19 cellular contexts compared by ENCODE assay signal in genomic region chr17:50112694-50113093, GRCh38. TPM values are rescaled to one million over a fixed set of nuclear protein-coding genes. Genes with fewer than 3 reads are reported as not detected.
DNase-seq lines count a peak whose midpoint lies in the region; ATAC-seq and TF ChIP-seq lines count a peak whose summit lies in the region.
"Had no signal": no experiment of that assay in that cellular context is flagged by ENCODE, and none has a peak within 500 bp of the region (broad histone marks: within the 10 kb centered on the region; RNA-seq: fewer than 3 reads in every experiment).

No MANE protein-coding gene starts in this region.

- intact Hi-C loops in Right ventricle myocardium inferior (cut with DNase I) = loop anchor here (5.0 kb wide), 1 partner anchor 40 kb away; the partner anchor contains the start of gene PPP1R9B
- intact Hi-C loops in cardiac septum (cut with DNase I) = loop anchor here (5.0 kb wide), 1 partner anchor 35 kb away; no protein-coding TSS in a partner anchor
- intact Hi-C loops in left colon (cut with DNase I, micrococcal nuclease) = loop anchor here in 1 of 2 donors (10.0 kb wide), 1 partner anchor 62 kb away; no protein-coding TSS in a partner anchor
- intact Hi-C loops in aorta (cut with DNase I) = loop anchor here (5.0 to 10.0 kb wide), 4 partner anchors 50 to 180 kb away; partner anchors contain the start of gene SGCA (in 1 of the 2)
- intact Hi-C loops in activated CD8-positive, alpha-beta T cell treated with anti-CD3 and anti-CD28 coated beads for 36 hours (cut with micrococcal nuclease) = loop anchor here (10.0 kb wide), 1 partner anchor 52 kb away; the partner anchor contains the start of gene SGCA

- H3K27me3 ChIP-seq in rectal smooth muscle tissue (ENCODE audit: control insufficient read depth, insufficient read depth, low read length) (no peaks in the 10 kb centered on the region), aorta (ENCODE audit: control insufficient read depth in 1 of 2, insufficient read depth in 2 of 2, low read length in 1 of 2) (no peaks in the 10 kb centered on the region)

- no peaks in the 10 kb centered on the region for H3K9me3 ChIP-seq in aorta (ENCODE audit: control insufficient read depth, low read length)
- H3K9me3 ChIP-seq: HAP-1 had no signal

- H3K27ac ChIP-seq in rectal smooth muscle tissue (ENCODE audit: low read depth, low read length) (peak overlapping the region; percentile 76), aorta (ENCODE audit: low read depth in 1 of 2, low read length in 2 of 2) (peak overlapping the region; percentile 14 to 87)
- H3K27ac ChIP-seq: epithelial cell of prostate had no signal

- H3K27ac Mint-ChIP-seq in activated CD8-positive, alpha-beta T cell treated with anti-CD3 and anti-CD28 coated beads for 36 hours = no peak overlapping the region
- H3K27ac Mint-ChIP-seq: activated T-cell treated with anti-CD3 and anti-CD28 coated beads, Interleukin-2, amount 50 U/mL, for 72 hours; CD8-positive, alpha-beta T cell had no signal

- H3K27me3 Mint-ChIP-seq in activated CD8-positive, alpha-beta T cell treated with anti-CD3 and anti-CD28 coated beads for 36 hours = peaks cover 18% of the 10 kb centered on the region

- no peaks in the 10 kb centered on the region for H3K36me3 Mint-ChIP-seq in activated CD8-positive, alpha-beta T cell treated with anti-CD3 and anti-CD28 coated beads for 36 hours (ENCODE audit: low read depth)

- ATAC-seq in Right ventricle myocardium inferior (peak; percentile 12), left colon (peak; percentile 52), aorta (ENCODE audit: low FRiP score) (peak; percentile 57)
- ATAC-seq in activated CD8-positive, alpha-beta T cell treated with anti-CD3 and anti-CD28 coated beads for 36 hours = no peak
- ATAC-seq: activated T-cell treated with anti-CD3 and anti-CD28 coated beads, Interleukin-2, amount 50 U/mL, for 72 hours; CD8-positive, alpha-beta T cell; GM12878 had no signal

- peaks cover 23% of the 10 kb centered on the region for H3K4me1 ChIP-seq in rectal smooth muscle tissue (ENCODE audit: control insufficient read depth, insufficient read depth, low read length)
- peaks cover 0 to 4% of the 10 kb centered on the region in 2 donors for H3K4me1 ChIP-seq in aorta (ENCODE audit: control insufficient read depth in 1 of 2, insufficient read depth in 2 of 2, low read length in 2 of 2)

- no peak overlapping the region for H3K4me3 ChIP-seq in rectal smooth muscle tissue (ENCODE audit: low read length)
- H3K4me3 ChIP-seq in aorta (ENCODE audit: low read length in 2 of 2) = no peak overlapping the region
- H3K4me3 ChIP-seq: GM12878, HAP-1 had no signal

- CTCF ChIA-PET in activated CD8-positive, alpha-beta T cell treated with anti-CD3 and anti-CD28 coated beads for 36 hours (lab: Charles Lee) = interaction anchor here (1.2 to 4.2 kb wide), 4 partner anchors 9 to 27 kb away, joined by 3 to 23 read pairs (median 4); no protein-coding TSS in a partner anchor

- no peaks in the 10 kb centered on the region for H3K9me3 Mint-ChIP-seq in activated CD8-positive, alpha-beta T cell treated with anti-CD3 and anti-CD28 coated beads for 36 hours
- H3K9me3 Mint-ChIP-seq: activated T-cell treated with anti-CD3 and anti-CD28 coated beads, Interleukin-2, amount 50 U/mL, for 72 hours; CD8-positive, alpha-beta T cell had no signal

- no peak for TF ChIP-seq CTCF in activated CD8-positive, alpha-beta T cell treated with anti-CD3 and anti-CD28 coated beads for 36 hours (IDR thresholded peaks at IDR 0.05)

- H3K4me3 Mint-ChIP-seq in activated CD8-positive, alpha-beta T cell treated with anti-CD3 and anti-CD28 coated beads for 36 hours = no peak overlapping the region
- H3K4me3 Mint-ChIP-seq: activated T-cell treated with anti-CD3 and anti-CD28 coated beads, Interleukin-2, amount 50 U/mL, for 72 hours; CD8-positive, alpha-beta T cell had no signal

- peaks cover 10% of the 10 kb centered on the region for H3K36me3 ChIP-seq in rectal smooth muscle tissue (ENCODE audit: control insufficient read depth, insufficient read depth, low read length)
- H3K36me3 ChIP-seq in aorta (ENCODE audit: control insufficient read depth in 1 of 2, insufficient read depth in 2 of 2, low read length in 1 of 2) = no peaks in the 10 kb centered on the region
- H3K36me3 ChIP-seq: HAP-1 had no signal

- WGBS in aorta, 2 donors = 33 to 36% methylated on average over 17 of the region's 17 CpGs

- POLR2A ChIA-PET in activated CD8-positive, alpha-beta T cell treated with anti-CD3 and anti-CD28 coated beads for 36 hours (lab: Charles Lee) = interaction anchor here (1.3 kb wide), 1 partner anchor 15 kb away, joined by 3 read pairs; no protein-coding TSS in a partner anchor

- H3K4me1 Mint-ChIP-seq in activated CD8-positive, alpha-beta T cell treated with anti-CD3 and anti-CD28 coated beads for 36 hours (ENCODE audit: low read depth) = peaks cover 11% of the 10 kb centered on the region

- no peak overlapping the region for H3K9ac ChIP-seq in rectal smooth muscle tissue (ENCODE audit: low read length)

- DNase-seq in Right ventricle myocardium inferior (ENCODE audit: missing footprints) (no peak), cardiac septum (ENCODE audit: low spot score) (no peak), left colon (no peak), aorta (no peak), mesenteric fat pad (ENCODE audit: low spot score) (no peak), DMS153 treated with DMSO at 0.1 percent for 48 hours (lab: John Stamatoyannopoulos, UW; ENCODE audit: unreplicated experiment) (no peak)
- DNase-seq in activated CD8-positive, alpha-beta T cell treated with anti-CD3 and anti-CD28 coated beads for 36 hours = no peak
- DNase-seq: activated CD4-positive, alpha-beta T cell treated with anti-CD3 and anti-CD28 coated beads, Interleukin-2, amount 50 U/mL, for 48 hours; activated T-cell treated with anti-CD3 and anti-CD28 coated beads, Interleukin-2, amount 50 U/mL, for 72 hours; CD8-positive, alpha-beta T cell; NCI-H1105; NCI-H226; occipital lobe had no signal

RNA-seq across cellular contexts. Expression of gene SAMD14, which starts 17.3 kb away (rescaled TPM):
- total RNA-seq in Right ventricle myocardium inferior = 1.7 TPM
- total RNA-seq in cardiac septum = 4.4 TPM
- total RNA-seq in left colon = under 1 TPM; 0.70 to 0.92 TPM
- total RNA-seq in aorta = 10 to 100 TPM in 1 of 2 donors, 1 to 10 TPM in 1; 9.3 to 12.6 TPM
- polyA plus RNA-seq in aorta = 1 to 10 TPM; 2.5 to 3.8 TPM
- 1.4 TPM for total RNA-seq in mesenteric fat pad
- 1 to 10 TPM in 1 of 2 experiments, under 1 TPM in 1; 0.47 to 1.3 TPM for total RNA-seq in activated CD8-positive, alpha-beta T cell treated with anti-CD3 and anti-CD28 coated beads for 36 hours

RNA-seq across cellular contexts. Expression of gene PDK2, which starts 17.5 kb away (rescaled TPM):
- 260 TPM for total RNA-seq in Right ventricle myocardium inferior
- total RNA-seq in cardiac septum = 131 TPM
- 10 to 100 TPM; 59.5 to 71.4 TPM for total RNA-seq in left colon
- total RNA-seq in aorta = 10 to 100 TPM; 39.4 to 42.8 TPM
- 10 to 100 TPM; 15.0 to 45.8 TPM for polyA plus RNA-seq in aorta
- 41.9 TPM for total RNA-seq in mesenteric fat pad
- total RNA-seq in activated CD8-positive, alpha-beta T cell treated with anti-CD3 and anti-CD28 coated beads for 36 hours = 1 to 10 TPM; 6.0 to 7.7 TPM

RNA-seq across cellular contexts. Expression of gene PPP1R9B, which starts 37.8 kb away (rescaled TPM):
- total RNA-seq in Right ventricle myocardium inferior (38.4 TPM), cardiac septum (46.1 TPM), left colon (10 to 100 TPM; 30.6 to 34.3 TPM), aorta (10 to 100 TPM; 64.4 to 99.0 TPM), mesenteric fat pad (56.5 TPM)
- polyA plus RNA-seq in aorta = 10 to 100 TPM; 20.3 to 26.1 TPM
- 10 to 100 TPM; 52.4 to 56.4 TPM for total RNA-seq in activated CD8-positive, alpha-beta T cell treated with anti-CD3 and anti-CD28 coated beads for 36 hours

RNA-seq across cellular contexts. Expression of gene SGCA, which starts 53.1 kb away (rescaled TPM):
- total RNA-seq in Right ventricle myocardium inferior (151 TPM), cardiac septum (159 TPM), left colon (1 to 10 TPM in 1 of 2 donors, under 1 TPM in 1; 0.31 to 4.7 TPM), aorta (10 to 100 TPM; 91.8 to 92.7 TPM), mesenteric fat pad (0.32 TPM)
- 100 to 1,000 TPM in 1 of 2 donors, 10 to 100 TPM in 1; 86.4 to 198 TPM for polyA plus RNA-seq in aorta
- total RNA-seq in activated CD8-positive, alpha-beta T cell treated with anti-CD3 and anti-CD28 coated beads for 36 hours = under 1 TPM in 1 of 2 experiments, not detected in 1; 0.34 TPM
- total RNA-seq: A673, occipital lobe, SK-MEL-5 had no signal

RNA-seq across cellular contexts. Expression of gene ITGA3, which starts 56.8 kb away (rescaled TPM):
- total RNA-seq in Right ventricle myocardium inferior (16.4 TPM), cardiac septum (57.8 TPM), left colon (100 to 1,000 TPM; 130 to 170 TPM), aorta (100 to 1,000 TPM; 113 to 150 TPM), mesenteric fat pad (14.4 TPM)
- polyA plus RNA-seq in aorta = 100 to 1,000 TPM in 1 of 2 donors, 10 to 100 TPM in 1; 48.1 to 159 TPM
- total RNA-seq in activated CD8-positive, alpha-beta T cell treated with anti-CD3 and anti-CD28 coated beads for 36 hours = 1 to 10 TPM; 4.2 to 7.2 TPM
